Comparison of ENCODE assay signal across 8 cellular contexts in genomic region chr10:49115015-49115795, GRCh38. TPM values are rescaled to one million over a fixed set of nuclear protein-coding genes. Genes with fewer than 3 reads are reported as not detected.
DNase-seq lines count a peak whose midpoint lies in the region; TF ChIP-seq lines count a peak whose summit lies in the region.

A gene with protein sequence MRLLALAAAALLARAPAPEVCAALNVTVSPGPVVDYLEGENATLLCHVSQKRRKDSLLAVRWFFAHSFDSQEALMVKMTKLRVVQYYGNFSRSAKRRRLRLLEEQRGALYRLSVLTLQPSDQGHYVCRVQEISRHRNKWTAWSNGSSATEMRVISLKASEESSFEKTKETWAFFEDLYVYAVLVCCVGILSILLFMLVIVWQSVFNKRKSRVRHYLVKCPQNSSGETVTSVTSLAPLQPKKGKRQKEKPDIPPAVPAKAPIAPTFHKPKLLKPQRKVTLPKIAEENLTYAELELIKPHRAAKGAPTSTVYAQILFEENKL (minus strand): TSS chr10:49115522. CDS start chr10:49115485, 37 bp downstream.

- H3K4me3 Mint-ChIP-seq in CD14-positive monocyte: peak within 1 kb of the TSS; percentile 64 to 86

- H3K4me3 ChIP-seq in HUES6 (ENCODE audit: low read depth, low read length) (peak within 1 kb of the TSS; percentile 67), colonic mucosa (peak within 1 kb of the TSS; percentile 24), stomach (peak within 1 kb of the TSS; percentile 49 to 61 (median 54))

- H3K27me3 Mint-ChIP-seq in CD14-positive monocyte (ENCODE audit: low read depth in 3 of 3): peaks cover 25 to 31% (median 25%) of the 10 kb centered on the region in 3 donors

- intact Hi-C loops in CD14-positive monocyte (cut with micrococcal nuclease): no loop called here
- intact Hi-C loops in colonic mucosa (cut with DNase I): no loop called here
- intact Hi-C loops in stomach (cut with DNase I; ENCODE audit: low total_unique reads): no loop called here

- H3K4me1 ChIP-seq in HUES6 (ENCODE audit: control insufficient read depth, insufficient read depth, low read length): peaks cover 3% of the 10 kb centered on the region
- H3K4me1 ChIP-seq in colonic mucosa: no peaks in the 10 kb centered on the region
- H3K4me1 ChIP-seq in stomach: peaks cover 0 to 48% (median 20%) of the 10 kb centered on the region in 4 donors

- H3K27me3 ChIP-seq in HUES6 (ENCODE audit: control insufficient read depth, insufficient read depth, low read length) (peaks cover 36% of the 10 kb centered on the region), colonic mucosa (peaks cover 4% of the 10 kb centered on the region), stomach (peaks cover 0 to 31% (median 4%) of the 10 kb centered on the region in 3 donors)

- no peak for TF ChIP-seq POLR2A in stomach (IDR thresholded peaks at IDR 0.05)

- 3 to 8% (median 6%) methylated on average over 22 to 94 of the region's 95 CpGs for WGBS in stomach, 5 donors

- H3K9ac ChIP-seq in HUES6 (ENCODE audit: low read length) (peak within 1 kb of the TSS; percentile 41), colonic mucosa (ENCODE audit: low read depth in 2 of 2, low read length in 2 of 2) (peak within 1 kb of the TSS in 1 of 2 donors; percentile 68)

- TF ChIP-seq CTCF in CD14-positive monocyte (IDR thresholded peaks at IDR 0.05) (no peak), colonic mucosa (IDR thresholded peaks at IDR 0.05) (no peak), stomach (IDR thresholded peaks at IDR 0.05) (no peak)

- H3K27ac ChIP-seq in HUES6 (ENCODE audit: low read depth, low read length): no peak within 1 kb of the TSS
- peak within 1 kb of the TSS; percentile 32 for H3K27ac ChIP-seq in colonic mucosa
- H3K27ac ChIP-seq in stomach: peak within 1 kb of the TSS; percentile 52 to 88 (median 71)

- H3K9me3 ChIP-seq in HUES6 (ENCODE audit: control insufficient read depth, insufficient read depth, low read depth, low read length): no peaks in the 10 kb centered on the region
- no peaks in the 10 kb centered on the region for H3K9me3 ChIP-seq in colonic mucosa
- no peaks in the 10 kb centered on the region for H3K9me3 ChIP-seq in stomach

- DNase-seq in CD14-positive monocyte (ENCODE audit: low spot score) (no peak), colonic mucosa (no peak), left kidney (ENCODE audit: low read depth, low spot score) (peak; percentile 71), stomach (no peak), MV-4-11 (lab: John Stamatoyannopoulos, UW) (no peak), NCI-H1048 (lab: John Stamatoyannopoulos, UW) (no peak), SW 1271 (lab: John Stamatoyannopoulos, UW) (no peak)

- H3K36me3 ChIP-seq in HUES6 (ENCODE audit: control insufficient read depth, insufficient read depth, low read length) (no peaks in the 10 kb centered on the region), colonic mucosa (no peaks in the 10 kb centered on the region), stomach (no peaks in the 10 kb centered on the region)

- TF ChIP-seq EP300 in stomach (IDR thresholded peaks at IDR 0.05): no peak

- H3K9me3 Mint-ChIP-seq in CD14-positive monocyte: no peaks in the 10 kb centered on the region

- H3K36me3 Mint-ChIP-seq in CD14-positive monocyte: no peaks in the 10 kb centered on the region

- no peak within 1 kb of the TSS for H3K27ac Mint-ChIP-seq in CD14-positive monocyte

- peaks cover 19% of the 10 kb centered on the region for H3K4me1 Mint-ChIP-seq in CD14-positive monocyte

RNA-seq across cellular contexts. Expression of the gene that starts here (rescaled TPM):
- polyA plus RNA-seq in CD14-positive monocyte (not detected), stomach (1 to 10 TPM; 2.1 to 3.1 (median 2.1) TPM)
- total RNA-seq in colonic mucosa (1 to 10 TPM; 1.2 to 3.1 TPM), stomach (10 to 100 TPM in 2 of 5 donors, 1 to 10 TPM in 2, under 1 TPM in 1; 0.58 to 23.1 (median 3.8) TPM)
